8 cellular contexts compared by ENCODE assay signal in genomic region chr3:65963787-65964707, GRCh38.
A peak's percentile ranks its signal among the peaks of the same experiment; 100 is the strongest.
DNase-seq lines count a peak whose midpoint lies in the region; ATAC-seq, FAIRE-seq and TF ChIP-seq lines count a peak whose summit lies in the region.

No MANE protein-coding gene starts in this region.

- H3K9me3 Mint-ChIP-seq in activated CD4-positive, alpha-beta memory T cell treated with anti-CD3 and anti-CD28 coated beads, Interleukin-2, amount 10 ng/mL, durations not matched to agents 7 days and 5 days: peaks cover 6% of the 10 kb centered on the region

- no peak overlapping the region for H3K4me3 ChIP-seq in kidney epithelial cell (ENCODE audit: low read depth, low read length)
- H3K4me3 ChIP-seq in effector memory CD4-positive, alpha-beta T cell (ENCODE audit: insufficient read depth, low read depth, low read length, poor library complexity, severe bottlenecking): no peak overlapping the region

- peak overlapping the region; percentile 41 for H3K27ac Mint-ChIP-seq in activated CD4-positive, alpha-beta memory T cell treated with anti-CD3 and anti-CD28 coated beads, Interleukin-2, amount 10 ng/mL, durations not matched to agents 7 days and 5 days

- H3K36me3 Mint-ChIP-seq in activated CD4-positive, alpha-beta memory T cell treated with anti-CD3 and anti-CD28 coated beads, Interleukin-2, amount 10 ng/mL, durations not matched to agents 7 days and 5 days (ENCODE audit: low read depth): no peaks in the 10 kb centered on the region

- H3K27ac ChIP-seq in effector memory CD4-positive, alpha-beta T cell (ENCODE audit: insufficient read depth, low read length, poor library complexity, severe bottlenecking): no peak overlapping the region

- TF ChIP-seq CTCF in kidney epithelial cell (IDR thresholded peaks at IDR 0.05; ENCODE audit: insufficient read depth, low read length, poor library complexity, severe bottlenecking): no peak

- CTCF ChIA-PET in activated CD4-positive, alpha-beta memory T cell treated with anti-CD3 and anti-CD28 coated beads, Interleukin-2, amount 10 ng/mL, durations not matched to agents 7 days and 5 days (lab: Charles Lee): no interaction called here

- H3K4me3 Mint-ChIP-seq in activated CD4-positive, alpha-beta memory T cell treated with anti-CD3 and anti-CD28 coated beads, Interleukin-2, amount 10 ng/mL, durations not matched to agents 7 days and 5 days: no peak overlapping the region

- peak; percentile 82 for DNase-seq in AG20443 (ENCODE audit: low spot score)
- peak; percentile 24 for DNase-seq in activated CD4-positive, alpha-beta memory T cell treated with anti-CD3 and anti-CD28 coated beads, Interleukin-2, amount 10 ng/mL, durations not matched to agents 7 days and 5 days
- peak; percentile 75 for DNase-seq in kidney epithelial cell (ENCODE audit: low read depth)
- DNase-seq in urothelium cell line (ENCODE audit: low spot score): peak; percentile 75
- DNase-seq in effector memory CD4-positive, alpha-beta T cell: no peak
- no peak for DNase-seq in COLO668 (lab: John Stamatoyannopoulos, UW; ENCODE audit: unreplicated experiment)

- ATAC-seq in GM19351 (IDR thresholded peaks at IDR 0.05; ENCODE audit: unreplicated experiment): peak; percentile 98
- ATAC-seq in HG03159 (IDR thresholded peaks at IDR 0.05; ENCODE audit: unreplicated experiment): peak; percentile 98

- H3K36me3 ChIP-seq in kidney epithelial cell (ENCODE audit: control insufficient read depth, insufficient read depth, low read length): no peaks in the 10 kb centered on the region
- H3K36me3 ChIP-seq in effector memory CD4-positive, alpha-beta T cell (ENCODE audit: control insufficient read depth, insufficient read depth, low read length): no peaks in the 10 kb centered on the region

- POLR2A ChIA-PET in activated CD4-positive, alpha-beta memory T cell treated with anti-CD3 and anti-CD28 coated beads, Interleukin-2, amount 10 ng/mL, durations not matched to agents 7 days and 5 days (lab: Charles Lee): no interaction called here

- peaks cover 5% of the 10 kb centered on the region for H3K27me3 Mint-ChIP-seq in activated CD4-positive, alpha-beta memory T cell treated with anti-CD3 and anti-CD28 coated beads, Interleukin-2, amount 10 ng/mL, durations not matched to agents 7 days and 5 days

- FAIRE-seq in urothelium cell line (lab: Jason Lieb, UNC): no peak

- no peaks in the 10 kb centered on the region for H3K27me3 ChIP-seq in kidney epithelial cell (ENCODE audit: control insufficient read depth, insufficient read depth, low read length)
- no peaks in the 10 kb centered on the region for H3K27me3 ChIP-seq in effector memory CD4-positive, alpha-beta T cell (replicated peaks; ENCODE audit: control insufficient read depth, insufficient read depth, low read length, poor library complexity, severe bottlenecking)

- H3K9me3 ChIP-seq in effector memory CD4-positive, alpha-beta T cell (ENCODE audit: control insufficient read depth, low read length): no peaks in the 10 kb centered on the region

- H3K4me1 ChIP-seq in effector memory CD4-positive, alpha-beta T cell (ENCODE audit: control insufficient read depth, insufficient read depth, low read length, poor library complexity, severe bottlenecking): no peaks in the 10 kb centered on the region

- peaks cover 16% of the 10 kb centered on the region for H3K4me1 Mint-ChIP-seq in activated CD4-positive, alpha-beta memory T cell treated with anti-CD3 and anti-CD28 coated beads, Interleukin-2, amount 10 ng/mL, durations not matched to agents 7 days and 5 days

Comparison
In these comparisons a context has a peak if more than half of its experiments do, and no peak if none do; other contexts are left out.
1. DNase-seq: peak in AG20443 (single experiment), activated CD4-positive, alpha-beta memory T cell treated with anti-CD3 and anti-CD28 coated beads, Interleukin-2, amount 10 ng/mL, durations not matched to agents 7 days and 5 days (single experiment), kidney epithelial cell (single experiment) and urothelium cell line (single experiment); none in effector memory CD4-positive, alpha-beta T cell (0 of 3) and COLO668 (single experiment).